In the genomic region with DNA sequence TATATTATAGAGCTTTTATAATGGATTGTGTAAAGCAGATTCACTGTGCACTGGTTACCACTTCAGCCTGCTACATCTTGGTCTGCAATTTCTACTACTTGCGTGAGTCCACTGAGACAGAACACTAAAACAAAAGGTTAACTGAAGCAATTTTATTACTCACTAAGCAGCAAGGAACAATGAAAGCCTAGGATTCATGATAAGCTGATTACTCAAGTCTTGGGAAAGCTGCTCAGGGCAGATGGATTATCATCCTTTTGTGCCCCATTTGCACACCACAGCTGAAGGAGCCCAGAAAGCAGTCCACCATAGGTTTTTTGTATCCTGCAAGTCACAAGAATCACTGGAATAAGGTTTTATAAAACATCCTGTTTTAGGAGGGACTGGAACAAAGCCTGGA, we compare ENCODE assay signal across 27 cellular contexts.
DNase-seq lines count a peak whose midpoint lies in the region; ATAC-seq, FAIRE-seq and TF ChIP-seq lines count a peak whose summit lies in the region.
"Had no signal": no experiment of that assay in that cellular context is flagged by ENCODE, and none has a peak within 500 bp of the region (broad histone marks: within the 10 kb centered on the region; RNA-seq: fewer than 3 reads in every experiment).

No MANE protein-coding gene starts in this region.

- H3K4me3 Mint-ChIP-seq in CD4-positive, alpha-beta memory T cell = no peak overlapping the region
- H3K4me3 Mint-ChIP-seq: CD14-positive monocyte, GM23338 had no signal

- ATAC-seq in HG03565 (IDR thresholded peaks at IDR 0.05; ENCODE audit: unreplicated experiment) = no peak
- ATAC-seq: GM23338, HCT116, HepG2, Right ventricle myocardium inferior, SK-N-SH treated with all-trans-retinoic acid at 6 μM for 48 hours had no signal

- H3K27ac Mint-ChIP-seq in CD4-positive, alpha-beta memory T cell = no peak overlapping the region
- H3K27ac Mint-ChIP-seq: CD14-positive monocyte, GM23338 had no signal

- no peaks in the 10 kb centered on the region for H3K4me1 Mint-ChIP-seq in CD4-positive, alpha-beta memory T cell
- H3K4me1 Mint-ChIP-seq: CD14-positive monocyte, GM23338 had no signal

- FAIRE-seq in bronchial epithelial cell (lab: Jason Lieb, UNC) (no peak), H54 (lab: Jason Lieb, UNC) (no peak)
- FAIRE-seq: HepG2 had no signal

- H3K27me3 Mint-ChIP-seq in CD4-positive, alpha-beta memory T cell = no peaks in the 10 kb centered on the region

- no peak for TF ChIP-seq CTCF in bronchial epithelial cell (IDR thresholded peaks at IDR 0.05; ENCODE audit: insufficient read depth, low read length, severe bottlenecking)
- no peak for TF ChIP-seq CTCF in fibroblast of the aortic adventitia (IDR thresholded peaks at IDR 0.05; ENCODE audit: insufficient read depth, low read length)
- TF ChIP-seq CTCF in retinal pigment epithelial cell (conservative IDR thresholded peaks at IDR 0.05; ENCODE audit: low read depth, low read length) = no peak

- H3K27ac ChIP-seq in CD4-positive, alpha-beta memory T cell (ENCODE audit: low read depth, low read length) = no peak overlapping the region
- H3K27ac ChIP-seq: PC-9, SJCRH30 had no signal

- no peaks in the 10 kb centered on the region for H3K9me3 ChIP-seq in CD4-positive, alpha-beta memory T cell (ENCODE audit: control insufficient read depth in 1 of 2, low read length in 2 of 2)
- H3K9me3 ChIP-seq: BE2C, SJCRH30 had no signal

- DNase-seq in NCI-H524 (lab: John Stamatoyannopoulos, UW) = peak; percentile 1 to 54
- DNase-seq in bronchial epithelial cell (ENCODE audit: low read depth) = peak; percentile 0
- DNase-seq in fibroblast of the aortic adventitia (ENCODE audit: low read depth) = peak; percentile 11
- peak; percentile 27 for DNase-seq in retinal pigment epithelial cell (ENCODE audit: low read depth)
- DNase-seq in H54 (ENCODE audit: insufficient read length, low spot score) = no peak
- DNase-seq in CD4-positive, alpha-beta memory T cell = no peak
- no peak for DNase-seq in SW480 (ENCODE audit: low spot score)
- DNase-seq: BE2C, Calu3, Karpas-422, NCI-H1092, NCI-H1436, NCI-H187, NCI-H2081 treated with DMSO at 0.1 percent for 48 hours, NCI-H2171, NCI-H345, NCI-H510A treated with DMSO at 0.1 percent for 48 hours, NCI-H774, PC-9, SJCRH30 had no signal

- H3K36me3 ChIP-seq in bronchial epithelial cell (ENCODE audit: control insufficient read depth, insufficient read depth, low read length) = no peaks in the 10 kb centered on the region
- H3K36me3 ChIP-seq in CD4-positive, alpha-beta memory T cell (ENCODE audit: insufficient read depth, low read length) = no peaks in the 10 kb centered on the region
- H3K36me3 ChIP-seq: BE2C, SJCRH30 had no signal

- intact Hi-C loops in CD4-positive, alpha-beta memory T cell (cut with micrococcal nuclease) = no loop called here

- no peaks in the 10 kb centered on the region for H3K4me1 ChIP-seq in CD4-positive, alpha-beta memory T cell (ENCODE audit: insufficient read depth, low read length)
- H3K4me1 ChIP-seq: BE2C, SJCRH30 had no signal

- CTCF ChIA-PET in CD4-positive, alpha-beta memory T cell (lab: Charles Lee; ENCODE audit: partially characterized antibody) = no interaction called here

- no peaks in the 10 kb centered on the region for H3K27me3 ChIP-seq in bronchial epithelial cell (ENCODE audit: control insufficient read depth, insufficient read depth, low read length)
- H3K27me3 ChIP-seq in CD4-positive, alpha-beta memory T cell (ENCODE audit: insufficient read depth, low read length) = no peaks in the 10 kb centered on the region
- H3K27me3 ChIP-seq: BE2C had no signal

- H3K36me3 Mint-ChIP-seq in CD4-positive, alpha-beta memory T cell = no peaks in the 10 kb centered on the region
- H3K36me3 Mint-ChIP-seq: CD14-positive monocyte had no signal

- H3K4me3 ChIP-seq in bronchial epithelial cell (ENCODE audit: low read depth, low read length) (no peak overlapping the region), fibroblast of the aortic adventitia (ENCODE audit: low read depth, low read length) (no peak overlapping the region), retinal pigment epithelial cell (ENCODE audit: low read length) (no peak overlapping the region)
- H3K4me3 ChIP-seq in CD4-positive, alpha-beta memory T cell (ENCODE audit: low read length in 2 of 2) = no peak overlapping the region
- H3K4me3 ChIP-seq: GM23338, PC-9, SJCRH30 had no signal

- H3K9me3 Mint-ChIP-seq in CD4-positive, alpha-beta memory T cell = peaks cover 0 to 15% (median 4%) of the 10 kb centered on the region in 8 donors

- POLR2A ChIA-PET in CD4-positive, alpha-beta memory T cell (lab: Charles Lee; ENCODE audit: partially characterized antibody) = no interaction called here

- TF ChIP-seq POLR2A in H54 (IDR thresholded peaks at IDR 0.05; ENCODE audit: low read depth, low read length) = no peak

Comparison
In these comparisons a context has a peak if more than half of its experiments do, and no peak if none do; other contexts are left out.
1. DNase-seq: peak in NCI-H524 (2 of 2), bronchial epithelial cell (single experiment), fibroblast of the aortic adventitia (single experiment) and retinal pigment epithelial cell (single experiment); none in H54 (single experiment), CD4-positive, alpha-beta memory T cell (0 of 5) and SW480 (single experiment).